In the genomic region with DNA sequence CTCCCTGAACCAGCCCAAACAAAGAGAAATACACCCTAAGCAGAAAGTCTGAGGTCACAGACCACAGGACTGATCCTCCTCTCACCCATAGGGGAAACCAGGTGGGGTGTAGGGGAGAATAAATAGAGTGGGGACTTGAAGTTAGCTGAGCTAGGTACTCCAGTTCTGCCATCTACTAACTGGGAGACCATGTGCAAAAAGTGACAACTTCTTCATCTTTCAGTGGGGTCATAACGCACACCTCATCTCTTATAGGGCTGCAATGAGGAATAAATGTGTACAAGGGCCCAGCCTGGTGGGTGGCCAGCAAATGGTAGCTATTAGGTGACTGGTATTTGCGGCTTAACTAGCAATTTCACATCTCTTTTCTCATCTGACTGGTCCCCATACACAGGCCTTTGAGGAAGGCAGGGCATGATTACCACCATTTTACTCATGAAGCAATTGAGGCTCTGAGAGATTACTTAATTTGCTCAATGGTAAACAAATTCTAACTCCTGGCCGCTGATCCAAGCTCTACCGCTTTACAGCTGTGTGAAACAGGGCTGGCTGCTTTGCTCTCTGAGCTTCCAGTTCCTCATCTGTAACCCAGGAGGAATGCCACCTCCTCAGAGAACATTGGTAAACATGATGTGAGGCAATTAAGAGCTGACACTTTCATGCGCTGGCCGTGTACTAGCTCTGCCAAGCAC, we compare ENCODE assay signal across 8 cellular contexts. TPM values are rescaled to one million over a fixed set of nuclear protein-coding genes. Genes with fewer than 3 reads are reported as not detected.
A peak's percentile ranks its signal among the peaks of the same experiment; 100 is the strongest.
DNase-seq lines count a peak whose midpoint lies in the region; TF ChIP-seq lines count a peak whose summit lies in the region.

No MANE protein-coding gene starts in this region.

- H3K9ac ChIP-seq in duodenal mucosa (ENCODE audit: low read depth in 1 of 2, low read length in 2 of 2), result peak overlapping the region in 1 of 2 donors; percentile 10

- H4K20me1 ChIP-seq in osteoblast (ENCODE audit: insufficient read depth, low read length), result peaks cover 87% of the 10 kb centered on the region

- no peaks in the 10 kb centered on the region for H3K27me3 ChIP-seq in duodenal mucosa (ENCODE audit: control insufficient read depth in 1 of 2, insufficient read depth in 2 of 2, low read length in 2 of 2)
- no peaks in the 10 kb centered on the region for H3K27me3 ChIP-seq in osteoblast (ENCODE audit: insufficient read depth, low read length)

- peak overlapping the region; percentile 69 for H3K4me2 ChIP-seq in osteoblast (ENCODE audit: insufficient read depth, low read length)

- peaks cover 3% of the 10 kb centered on the region; the same call in 1 of the 2 replicates for H3K27me3 Mint-ChIP-seq in HFFc6 (ENCODE audit: insufficient read depth)

- H3K27ac Mint-ChIP-seq in HFFc6, result no peak overlapping the region; the same call in 1 of the 2 replicates

- peak overlapping the region in 1 of 2 donors; percentile 9 for H3K4me3 ChIP-seq in duodenal mucosa (ENCODE audit: low read depth in 1 of 2, low read length in 2 of 2)
- H3K4me3 ChIP-seq in osteoblast (ENCODE audit: insufficient read depth, low read length), result no peak overlapping the region

- peaks cover 88% of the 10 kb centered on the region for H3K4me1 Mint-ChIP-seq in HFFc6 (ENCODE audit: low read depth)

- H3K36me3 Mint-ChIP-seq in HFFc6 (ENCODE audit: low read depth), result peaks cover 5% of the 10 kb centered on the region; the same call in 1 of the 2 replicates

- TF ChIP-seq CTCF in osteoblast (IDR thresholded peaks at IDR 0.05; ENCODE audit: extremely low read depth, low read depth, low read length), result no peak
- no peak for TF ChIP-seq CTCF in HFFc6 (IDR thresholded peaks at IDR 0.05)

- no peaks in the 10 kb centered on the region for H3K9me3 Mint-ChIP-seq in HFFc6

- no peak overlapping the region for H3K4me3 Mint-ChIP-seq in HFFc6

- H3K27ac ChIP-seq in duodenal mucosa (ENCODE audit: low read depth, low read length), result peak overlapping the region; percentile 43
- H3K27ac ChIP-seq in osteoblast (ENCODE audit: low read depth, low read length), result peak overlapping the region; percentile 72

- H3K4me1 ChIP-seq in duodenal mucosa (ENCODE audit: control insufficient read depth in 1 of 2, insufficient read depth in 2 of 2, low read length in 2 of 2), result peaks cover 76 to 85% of the 10 kb centered on the region in 2 donors
- peaks cover 66% of the 10 kb centered on the region for H3K4me1 ChIP-seq in osteoblast (ENCODE audit: insufficient read depth, low read length)

- H2AFZ ChIP-seq in osteoblast (ENCODE audit: low read length), result no peak overlapping the region

- peak; percentile 17 for DNase-seq in NCI-H510A treated with DMSO at 0.1 percent for 48 hours (lab: John Stamatoyannopoulos, UW)
- no peak for DNase-seq in NCI-H510A (lab: John Stamatoyannopoulos, UW)
- DNase-seq in NCI-H2029 (lab: John Stamatoyannopoulos, UW), result peak; percentile 53
- DNase-seq in osteoblast (ENCODE audit: insufficient read length, low spot score, missing footprints), result peak; percentile 74
- no peak for DNase-seq in HFFc6
- no peak for DNase-seq in NCI-H128 (lab: John Stamatoyannopoulos, UW; ENCODE audit: unreplicated experiment)
- DNase-seq in NCI-H2171 treated with DMSO at 0.1 percent for 48 hours (lab: John Stamatoyannopoulos, UW), result no peak

- H3K9me3 ChIP-seq in duodenal mucosa (ENCODE audit: control insufficient read depth in 1 of 2, low read length in 2 of 2), result no peaks in the 10 kb centered on the region
- H3K9me3 ChIP-seq in osteoblast (ENCODE audit: low read depth, low read length), result no peaks in the 10 kb centered on the region

- no peaks in the 10 kb centered on the region for H3K36me3 ChIP-seq in duodenal mucosa (ENCODE audit: control insufficient read depth in 1 of 2, insufficient read depth in 2 of 2, low read length in 2 of 2)
- H3K36me3 ChIP-seq in osteoblast (ENCODE audit: insufficient read depth, low read length), result no peaks in the 10 kb centered on the region

- peaks cover 86% of the 10 kb centered on the region for H3K79me2 ChIP-seq in osteoblast (ENCODE audit: insufficient read depth, low read length)

RNA-seq across cellular contexts. Expression of a gene that starts 16.6 kb away (rescaled TPM):
- 30.6 and 32.9 TPM in 2 replicates for total RNA-seq in osteoblast
- total RNA-seq in HFFc6 (2021; fragmentation: NEBNext Ultra II Directional; extraction: Animal tissue kit (Norgen Biotek cat#: 25700)), result 10 to 100 TPM; 15.6 to 20.6 (median 16.7) TPM

RNA-seq across cellular contexts. Expression of a gene that starts 20.8 kb away (rescaled TPM):
- 5.3 and 5.8 TPM in 2 replicates for total RNA-seq in osteoblast
- total RNA-seq in HFFc6 (2021; fragmentation: NEBNext Ultra II Directional; extraction: Animal tissue kit (Norgen Biotek cat#: 25700)), result 1 to 10 TPM; 4.5 to 8.1 (median 5.7) TPM

RNA-seq across cellular contexts. Expression of a gene that starts 43.5 kb away (rescaled TPM):
- not detected in 2 replicates for total RNA-seq in osteoblast
- not detected for total RNA-seq in HFFc6 (2021; fragmentation: NEBNext Ultra II Directional; extraction: Animal tissue kit (Norgen Biotek cat#: 25700))

RNA-seq across cellular contexts. Expression of a gene that starts 46.6 kb away (rescaled TPM):
- total RNA-seq in osteoblast, result 21.7 and 30.6 TPM in 2 replicates
- total RNA-seq in HFFc6 (2021; fragmentation: NEBNext Ultra II Directional; extraction: Animal tissue kit (Norgen Biotek cat#: 25700)), result 100 to 1,000 TPM; 166 to 197 (median 181) TPM

RNA-seq across cellular contexts. Expression of a gene that starts 46.7 kb away (rescaled TPM):
- 2.9 TPM in 2 replicates for total RNA-seq in osteoblast
- total RNA-seq in HFFc6 (2021; fragmentation: NEBNext Ultra II Directional; extraction: Animal tissue kit (Norgen Biotek cat#: 25700)), result 1 to 10 TPM; 1.4 to 1.6 (median 1.5) TPM

Comparison
In these comparisons a context has a peak if more than half of its experiments do, and no peak if none do; other contexts are left out.
1. DNase-seq: peak in NCI-H510A treated with DMSO at 0.1 percent for 48 hours (single experiment), NCI-H2029 (single experiment) and osteoblast (single experiment); none in NCI-H510A (single experiment), HFFc6 (single experiment), NCI-H128 (single experiment) and NCI-H2171 treated with DMSO at 0.1 percent for 48 hours (single experiment).